1 cellular context compared by ENCODE assay signal in genomic region chr1:100736766-100737165, GRCh38.
A peak's percentile ranks its signal among the peaks of the same experiment; 100 is the strongest.
TF ChIP-seq lines count a peak whose summit lies in the region.

No MANE protein-coding gene starts in this region.

TF ChIP-seq in GM12878, 131 proteins besides CTCF, POLR2A, EP300 and RAD21 (continued from another document):
- TF ChIP-seq ZBTB11 (CRISPR knock-in tag; IDR thresholded peaks at IDR 0.05) (no peak), USF2 (IDR thresholded peaks at IDR 0.05; ENCODE audit: borderline replicate concordance, low read depth, low read length) (peak; percentile 14; the same call in 1 of the 2 replicates), YY1 (IDR thresholded peaks at IDR 0.05; ENCODE audit: low read depth, low read length) (no peak)
TF ChIP-seq in GM12878: peak in this region for 2.
